In the genomic region with DNA sequence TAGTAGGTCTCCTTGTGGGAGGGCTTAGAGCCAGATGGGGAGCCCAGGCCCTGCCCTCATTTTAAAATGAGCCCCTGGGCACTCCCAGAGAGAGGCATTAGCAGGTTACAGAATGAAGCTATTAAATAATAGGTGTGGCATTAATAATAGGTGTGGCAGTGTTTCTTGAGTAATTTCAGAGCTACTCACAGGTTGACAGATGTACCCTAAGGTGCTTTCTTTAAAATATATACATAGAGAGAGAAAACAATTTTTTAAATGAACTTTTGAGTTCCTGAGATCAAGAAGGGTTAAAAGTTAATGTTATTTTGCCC, we compare ENCODE assay signal across 8 cellular contexts. TPM values are rescaled to one million over a fixed set of nuclear protein-coding genes. Genes with fewer than 3 reads are reported as not detected.
DNase-seq lines count a peak whose midpoint lies in the region; ATAC-seq, FAIRE-seq and TF ChIP-seq lines count a peak whose summit lies in the region.

No MANE protein-coding gene starts in this region.

- H3K36me3 Mint-ChIP-seq in activated naive CD4-positive, alpha-beta T cell treated with anti-CD3 and anti-CD28 coated beads for 36 hours (ENCODE audit: low read depth), result no peaks in the 10 kb centered on the region
- peaks cover 3% of the 10 kb centered on the region for H3K36me3 Mint-ChIP-seq in activated CD4-positive, alpha-beta memory T cell treated with anti-CD3 and anti-CD28 coated beads, Interleukin-2, amount 10 ng/mL, durations not matched to agents 7 days and 5 days (ENCODE audit: low read depth)

- FAIRE-seq in keratinocyte (lab: Jason Lieb, UNC), result no peak

- no peak overlapping the region for H3K9ac ChIP-seq in keratinocyte (ENCODE audit: control insufficient read depth, extremely low read depth, insufficient read depth, low read length)

- POLR2A ChIA-PET in activated CD4-positive, alpha-beta memory T cell treated with anti-CD3 and anti-CD28 coated beads, Interleukin-2, amount 10 ng/mL, durations not matched to agents 7 days and 5 days (lab: Charles Lee), result interaction anchor here (1.2 to 4.2 kb wide), 11 partner anchors 28 to 401 kb away, joined by 3 to 78 read pairs (median 11); partner anchors contain the start of genes CLCC1, HENMT1, PRPF38B and SLC25A24

- no peak overlapping the region for H3K27ac Mint-ChIP-seq in activated naive CD4-positive, alpha-beta T cell treated with anti-CD3 and anti-CD28 coated beads for 36 hours
- peak overlapping the region; percentile 86 for H3K27ac Mint-ChIP-seq in activated CD4-positive, alpha-beta memory T cell treated with anti-CD3 and anti-CD28 coated beads, Interleukin-2, amount 10 ng/mL, durations not matched to agents 7 days and 5 days

- no peaks in the 10 kb centered on the region for H3K27me3 Mint-ChIP-seq in activated naive CD4-positive, alpha-beta T cell treated with anti-CD3 and anti-CD28 coated beads for 36 hours (ENCODE audit: low read depth)
- no peaks in the 10 kb centered on the region for H3K27me3 Mint-ChIP-seq in activated CD4-positive, alpha-beta memory T cell treated with anti-CD3 and anti-CD28 coated beads, Interleukin-2, amount 10 ng/mL, durations not matched to agents 7 days and 5 days

- H3K9me1 ChIP-seq in keratinocyte (ENCODE audit: control insufficient read depth, extremely low read depth, insufficient read depth, low read length), result no peaks in the 10 kb centered on the region

- peaks cover 15% of the 10 kb centered on the region for H3K4me1 ChIP-seq in keratinocyte (ENCODE audit: control insufficient read depth, extremely low read depth, insufficient read depth, low read length)
- peaks cover 0 to 30% (median 15%) of the 10 kb centered on the region in 4 donors for H3K4me1 ChIP-seq in tibial artery

- no peaks in the 10 kb centered on the region for H3K9me3 ChIP-seq in keratinocyte (ENCODE audit: control insufficient read depth, low read depth, low read length)
- no peaks in the 10 kb centered on the region for H3K9me3 ChIP-seq in tibial artery

- H3K4me3 Mint-ChIP-seq in activated naive CD4-positive, alpha-beta T cell treated with anti-CD3 and anti-CD28 coated beads for 36 hours, result peak overlapping the region; percentile 94
- peak overlapping the region; percentile 95 for H3K4me3 Mint-ChIP-seq in activated CD4-positive, alpha-beta memory T cell treated with anti-CD3 and anti-CD28 coated beads, Interleukin-2, amount 10 ng/mL, durations not matched to agents 7 days and 5 days

- H3K36me3 ChIP-seq in keratinocyte (ENCODE audit: control insufficient read depth in 2 of 2, extremely low read depth in 1 of 2, insufficient read depth in 2 of 2, low read length in 2 of 2) (no peaks in the 10 kb centered on the region), tibial artery (no peaks in the 10 kb centered on the region)

- CTCF ChIA-PET in activated naive CD4-positive, alpha-beta T cell treated with anti-CD3 and anti-CD28 coated beads for 36 hours (lab: Charles Lee), result interaction anchor here (0.7 to 6.8 kb wide), 20 partner anchors 8 to 361 kb away, joined by 3 to 125 read pairs (median 4); partner anchors contain the start of genes PRPF38B and SLC25A24
- CTCF ChIA-PET in activated CD4-positive, alpha-beta memory T cell treated with anti-CD3 and anti-CD28 coated beads, Interleukin-2, amount 10 ng/mL, durations not matched to agents 7 days and 5 days (lab: Charles Lee), result interaction anchor here (0.6 to 6.0 kb wide), 27 partner anchors 9 to 361 kb away, joined by 3 to 105 read pairs (median 4); partner anchors contain the start of genes HENMT1, PRPF38B, SLC25A24 and STXBP3

- no peak overlapping the region for H2AFZ ChIP-seq in keratinocyte (ENCODE audit: control insufficient read depth, low read length)

- ATAC-seq in HG03139 (IDR thresholded peaks at IDR 0.05; ENCODE audit: unreplicated experiment), result no peak

- no peaks in the 10 kb centered on the region for H3K79me2 ChIP-seq in keratinocyte (ENCODE audit: control insufficient read depth, insufficient read depth, low read length)

- H3K4me3 ChIP-seq in keratinocyte (ENCODE audit: control insufficient read depth in 2 of 3, extremely low read depth in 1 of 3, insufficient read depth in 2 of 3, low read depth in 1 of 3, low read length in 3 of 3), result peak overlapping the region in 2 of 3 experiments; percentile 69 to 72
- H3K4me3 ChIP-seq in tibial artery, result peak overlapping the region; percentile 60 to 74

- peak overlapping the region; percentile 93 for H3K4me2 ChIP-seq in keratinocyte (ENCODE audit: control insufficient read depth, extremely low read depth, insufficient read depth, low read depth, low read length)

- TF ChIP-seq CTCF in keratinocyte (optimal IDR thresholded peaks at IDR 0.05 in 1 of 3, IDR thresholded peaks at IDR 0.05 in 1 of 3, conservative IDR thresholded peaks at IDR 0.05 in 1 of 3; ENCODE audit: extremely low read depth in 1 of 3, insufficient read depth in 2 of 3, low read length in 3 of 3), result no peak
- TF ChIP-seq CTCF in tibial artery (IDR thresholded peaks at IDR 0.05), result peak in 1 of 2 experiments; percentile 11

- peaks cover 29% of the 10 kb centered on the region for H3K4me1 Mint-ChIP-seq in activated naive CD4-positive, alpha-beta T cell treated with anti-CD3 and anti-CD28 coated beads for 36 hours (ENCODE audit: low read depth)
- H3K4me1 Mint-ChIP-seq in activated CD4-positive, alpha-beta memory T cell treated with anti-CD3 and anti-CD28 coated beads, Interleukin-2, amount 10 ng/mL, durations not matched to agents 7 days and 5 days, result peaks cover 34% of the 10 kb centered on the region

- DNase-seq in activated naive CD4-positive, alpha-beta T cell treated with anti-CD3 and anti-CD28 coated beads for 36 hours, result no peak
- DNase-seq in activated naive CD4-positive, alpha-beta T cell treated with Interleukin-2 at 50 U/mL for 16 hours, result no peak
- no peak for DNase-seq in activated CD4-positive, alpha-beta memory T cell treated with anti-CD3 and anti-CD28 coated beads, Interleukin-2, amount 10 ng/mL, durations not matched to agents 7 days and 5 days
- DNase-seq in keratinocyte (ENCODE audit: low read depth, low spot score), result no peak
- no peak for DNase-seq in tibial artery
- no peak for DNase-seq in NCI-H526 (lab: John Stamatoyannopoulos, UW)
- no peak for DNase-seq in NCI-H2081 treated with DMSO at 0.1 percent for 48 hours (lab: John Stamatoyannopoulos, UW)

- intact Hi-C loops in activated naive CD4-positive, alpha-beta T cell treated with anti-CD3 and anti-CD28 coated beads for 36 hours (cut with micrococcal nuclease), result loop anchor here (1.0 to 5.0 kb wide), 11 partner anchors 30 to 780 kb away; partner anchors contain the start of genes ELAPOR1, SLC25A24 and STXBP3
- intact Hi-C loops in tibial artery (cut with DNase I; ENCODE audit: low total_unique reads), result no loop called here

- no peaks in the 10 kb centered on the region for H4K20me1 ChIP-seq in keratinocyte (ENCODE audit: control insufficient read depth, extremely low read depth, insufficient read depth, low read length)

- H3K27ac ChIP-seq in keratinocyte (ENCODE audit: control insufficient read depth, insufficient read depth, low read length) (no peak overlapping the region), tibial artery (peak overlapping the region; percentile 64 to 71)

- dilution Hi-C loops in keratinocyte (cut with MboI; ENCODE audit: extremely low pct_ligation_motif_present, low sequenced_read_pairs), result no loop called here

- H3K27me3 ChIP-seq in keratinocyte (ENCODE audit: control insufficient read depth, extremely low read depth, insufficient read depth, low read length) (no peaks in the 10 kb centered on the region), tibial artery (no peaks in the 10 kb centered on the region)

- no peaks in the 10 kb centered on the region for H3K9me3 Mint-ChIP-seq in activated naive CD4-positive, alpha-beta T cell treated with anti-CD3 and anti-CD28 coated beads for 36 hours
- H3K9me3 Mint-ChIP-seq in activated CD4-positive, alpha-beta memory T cell treated with anti-CD3 and anti-CD28 coated beads, Interleukin-2, amount 10 ng/mL, durations not matched to agents 7 days and 5 days, result no peaks in the 10 kb centered on the region

RNA-seq across cellular contexts. Expression of gene EEIG2, which starts 1.2 kb away (rescaled TPM):
- 1 to 10 TPM; 7.6 to 7.9 TPM for total RNA-seq in activated naive CD4-positive, alpha-beta T cell treated with anti-CD3 and anti-CD28 coated beads for 36 hours
- 10 to 100 TPM; 22.6 to 23.6 TPM for total RNA-seq in activated CD4-positive, alpha-beta memory T cell treated with anti-CD3 and anti-CD28 coated beads, Interleukin-2, amount 10 ng/mL, durations not matched to agents 7 days and 5 days
- 0.95 to 2.0 TPM (median 1.6 TPM) in 3 replicates for polyA plus RNA-seq in keratinocyte
- 0.37 TPM for polyA plus RNA-seq in keratinocyte (2011; ENCODE audit: low read depth)
- polyA plus RNA-seq in keratinocyte (2011; cell fraction: cytosol; rRNA removed), result 1.1 and 2.2 TPM in 2 replicates
- 1.1 and 1.2 TPM in 2 replicates for polyA plus RNA-seq in keratinocyte (2011; cell fraction: nucleus; rRNA removed)
- 0.24 and 1.4 TPM in 2 replicates for polyA plus RNA-seq in keratinocyte (2012; ENCODE audit: low replicate concordance)
- polyA minus RNA-seq in keratinocyte, result 0.33 to 2.5 TPM (median 2.0 TPM) in 3 replicates
- polyA minus RNA-seq in keratinocyte (2011; cell fraction: cytosol; rRNA and poly(A)+ RNA removed), result 1.5 TPM
- 0.84 and 1.9 TPM in 2 replicates for polyA minus RNA-seq in keratinocyte (2011; cell fraction: nucleus; rRNA and poly(A)+ RNA removed)
